8 cellular contexts compared by ENCODE assay signal in genomic region chr12:21773263-21773741, GRCh38. TPM values are rescaled to one million over a fixed set of nuclear protein-coding genes. Genes with fewer than 3 reads are reported as not detected.
A peak's percentile ranks its signal among the peaks of the same experiment; 100 is the strongest.
DNase-seq lines count a peak whose midpoint lies in the region; ATAC-seq lines count a peak whose summit lies in the region.
"Had no signal": no experiment of that assay in that cellular context is flagged by ENCODE, and none has a peak within 500 bp of the region (broad histone marks: within the 10 kb centered on the region; RNA-seq: fewer than 3 reads in every experiment).

No MANE protein-coding gene starts in this region.

- H3K27ac Mint-ChIP-seq in activated T-cell treated with anti-CD3 and anti-CD28 coated beads, Interleukin-2, amount 50 U/mL, for 72 hours = no peak overlapping the region
- H3K27ac Mint-ChIP-seq in stimulated activated memory B cell treated with anti-CD40 and anti-IgM and Interleukin-4, amounts not matched to agents 10 μg/mL and 1 μg/mL and 100 μg/mL, for 72 hours = no peak overlapping the region
- H3K27ac Mint-ChIP-seq: memory B cell had no signal

- H3K27me3 Mint-ChIP-seq in activated T-cell treated with anti-CD3 and anti-CD28 coated beads, Interleukin-2, amount 50 U/mL, for 72 hours (ENCODE audit: low read depth) = peaks cover 48% of the 10 kb centered on the region
- peaks cover 39% of the 10 kb centered on the region for H3K27me3 Mint-ChIP-seq in stimulated activated memory B cell treated with anti-CD40 and anti-IgM and Interleukin-4, amounts not matched to agents 10 μg/mL and 1 μg/mL and 100 μg/mL, for 72 hours

- peak overlapping the region; percentile 60 to 69 for H3K4me3 Mint-ChIP-seq in activated T-cell treated with anti-CD3 and anti-CD28 coated beads, Interleukin-2, amount 50 U/mL, for 72 hours
- no peak overlapping the region for H3K4me3 Mint-ChIP-seq in stimulated activated memory B cell treated with anti-CD40 and anti-IgM and Interleukin-4, amounts not matched to agents 10 μg/mL and 1 μg/mL and 100 μg/mL, for 72 hours
- H3K4me3 Mint-ChIP-seq: memory B cell had no signal

- H3K9me3 Mint-ChIP-seq in activated T-cell treated with anti-CD3 and anti-CD28 coated beads, Interleukin-2, amount 50 U/mL, for 72 hours = no peaks in the 10 kb centered on the region
- H3K9me3 Mint-ChIP-seq in stimulated activated memory B cell treated with anti-CD40 and anti-IgM and Interleukin-4, amounts not matched to agents 10 μg/mL and 1 μg/mL and 100 μg/mL, for 72 hours = no peaks in the 10 kb centered on the region
- H3K9me3 Mint-ChIP-seq: memory B cell had no signal

- peak; percentile 47 to 49 for ATAC-seq in activated T-cell treated with anti-CD3 and anti-CD28 coated beads, Interleukin-2, amount 50 U/mL, for 72 hours (replicated peaks in 1 of 2)
- ATAC-seq in stimulated activated memory B cell treated with anti-CD40 and anti-IgM and Interleukin-4, amounts not matched to agents 10 μg/mL and 1 μg/mL and 100 μg/mL, for 72 hours = peak; percentile 47
- ATAC-seq in GM19455 (IDR thresholded peaks at IDR 0.05; ENCODE audit: unreplicated experiment) (no peak), GM19452 (IDR thresholded peaks at IDR 0.05; ENCODE audit: unreplicated experiment) (no peak)

- DNase-seq in HCEC 1CT (peak; percentile 36), iPS DF 19.7 (ENCODE audit: low read depth, low spot score) (peak; percentile 64), AG08395 (ENCODE audit: low spot score) (no peak)
- peak; percentile 24 to 30 for DNase-seq in activated T-cell treated with anti-CD3 and anti-CD28 coated beads, Interleukin-2, amount 50 U/mL, for 72 hours

- H3K4me1 Mint-ChIP-seq in activated T-cell treated with anti-CD3 and anti-CD28 coated beads, Interleukin-2, amount 50 U/mL, for 72 hours (ENCODE audit: low read depth) = peaks cover 16% of the 10 kb centered on the region
- peaks cover 5% of the 10 kb centered on the region for H3K4me1 Mint-ChIP-seq in stimulated activated memory B cell treated with anti-CD40 and anti-IgM and Interleukin-4, amounts not matched to agents 10 μg/mL and 1 μg/mL and 100 μg/mL, for 72 hours

- no peaks in the 10 kb centered on the region for H3K36me3 Mint-ChIP-seq in activated T-cell treated with anti-CD3 and anti-CD28 coated beads, Interleukin-2, amount 50 U/mL, for 72 hours (ENCODE audit: insufficient read depth in 2 of 2)
- no peaks in the 10 kb centered on the region for H3K36me3 Mint-ChIP-seq in stimulated activated memory B cell treated with anti-CD40 and anti-IgM and Interleukin-4, amounts not matched to agents 10 μg/mL and 1 μg/mL and 100 μg/mL, for 72 hours
- H3K36me3 Mint-ChIP-seq: memory B cell had no signal

RNA-seq across cellular contexts. Expression of gene KCNJ8, which starts 1.2 kb away (rescaled TPM):
- not detected for total RNA-seq in activated T-cell treated with anti-CD3 and anti-CD28 coated beads, Interleukin-2, amount 50 U/mL, for 72 hours

Comparison
In these comparisons a context has a peak if more than half of its experiments do, and no peak if none do; other contexts are left out.
1. ATAC-seq: peak in activated T-cell treated with anti-CD3 and anti-CD28 coated beads, Interleukin-2, amount 50 U/mL, for 72 hours (2 of 2) and stimulated activated memory B cell treated with anti-CD40 and anti-IgM and Interleukin-4, amounts not matched to agents 10 μg/mL and 1 μg/mL and 100 μg/mL, for 72 hours (single experiment); none in GM19455 (single experiment) and GM19452 (single experiment).